12 cellular contexts compared by ENCODE assay signal in genomic region chr11:128298271-128298670, GRCh38.
A peak's percentile ranks its signal among the peaks of the same experiment; 100 is the strongest.
DNase-seq lines count a peak whose midpoint lies in the region; ATAC-seq, FAIRE-seq and TF ChIP-seq lines count a peak whose summit lies in the region.
"Had no signal": no experiment of that assay in that cellular context is flagged by ENCODE, and none has a peak within 500 bp of the region (broad histone marks: within the 10 kb centered on the region; RNA-seq: fewer than 3 reads in every experiment).

No MANE protein-coding gene starts in this region.

- H3K27ac ChIP-seq in spleen (peak overlapping the region in 7 of 8 donors; percentile 53 to 90 (median 78)), kidney (ENCODE audit: low read depth in 2 of 2, low read length in 2 of 2) (no peak overlapping the region)

- no peak overlapping the region for H3K4me3 ChIP-seq in Loucy (ENCODE audit: low read length, poor library complexity, severe bottlenecking)
- H3K4me3 ChIP-seq in spleen, result no peak overlapping the region
- H3K4me3 ChIP-seq in kidney (ENCODE audit: low read length in 2 of 2), result no peak overlapping the region

- peaks cover 60% of the 10 kb centered on the region for H3K4me1 Mint-ChIP-seq in chondrocyte (ENCODE audit: low read depth)

- no peaks in the 10 kb centered on the region for H3K36me3 Mint-ChIP-seq in chondrocyte (ENCODE audit: low read depth)

- no peak overlapping the region for H3K4me3 Mint-ChIP-seq in chondrocyte (ENCODE audit: unreplicated experiment)
- H3K4me3 Mint-ChIP-seq: H9 had no signal

- peaks cover 10% of the 10 kb centered on the region; the same call in 1 of the 2 replicates for H3F3A ChIP-seq in Loucy (ENCODE audit: low read depth)

- no peak for TF ChIP-seq POLR2A in spleen (IDR thresholded peaks at IDR 0.05)

- peak overlapping the region; percentile 11 for H3K4me2 ChIP-seq in Loucy (ENCODE audit: low read depth, low read length, poor library complexity, severe bottlenecking)

- H3K27me3 Mint-ChIP-seq in chondrocyte (ENCODE audit: low read depth), result no peaks in the 10 kb centered on the region

- TF ChIP-seq CTCF in Loucy (conservative IDR thresholded peaks at IDR 0.05; ENCODE audit: low read length) (no peak), chondrocyte (IDR thresholded peaks at IDR 0.05) (no peak), spleen (IDR thresholded peaks at IDR 0.05 in 8 of 11, conservative IDR thresholded peaks at IDR 0.05 in 3 of 11) (no peak), kidney (IDR thresholded peaks at IDR 0.05; ENCODE audit: borderline replicate concordance, extremely low read depth, insufficient read depth) (no peak)

- no peaks in the 10 kb centered on the region for H3K9me2 ChIP-seq in Loucy (replicated peaks; ENCODE audit: low read depth, low read length)

- no peaks in the 10 kb centered on the region for H3K79me2 ChIP-seq in Loucy (ENCODE audit: insufficient read depth, low read length)

- H2AFZ ChIP-seq in Loucy (ENCODE audit: low read length), result peak overlapping the region; percentile 53

- FAIRE-seq in kidney (lab: Jason Lieb, UNC), result no peak

- intact Hi-C loops in spleen (cut with DNase I; ENCODE audit: low total_unique reads) (no loop called here), kidney (cut with DNase I) (no loop called here)

- H3K9ac ChIP-seq in Loucy (ENCODE audit: low read depth, low read length, poor library complexity, severe bottlenecking) (peak overlapping the region; percentile 30), kidney (ENCODE audit: low read length in 2 of 2) (no peak overlapping the region)

- H3K4me1 ChIP-seq in Loucy (ENCODE audit: insufficient read depth, low read length, poor library complexity, severe bottlenecking) (peaks cover 91% of the 10 kb centered on the region), spleen (peaks cover 31 to 100% (median 59%) of the 10 kb centered on the region in 6 donors), kidney (ENCODE audit: control insufficient read depth in 1 of 2, insufficient read depth in 1 of 2, low read depth in 1 of 2, low read length in 2 of 2) (peaks cover 0 to 4% of the 10 kb centered on the region in 2 donors)

- 81 to 89% (median 88%) methylated on average over 2 of the region's 2 CpGs for WGBS in spleen, 5 donors

- peak overlapping the region; percentile 97 for H3K27ac Mint-ChIP-seq in chondrocyte (ENCODE audit: unreplicated experiment)
- H3K27ac Mint-ChIP-seq: H9 had no signal

- H3K27me3 ChIP-seq in Loucy (ENCODE audit: insufficient read depth, low read length, poor library complexity, severe bottlenecking) (no peaks in the 10 kb centered on the region), spleen (replicated peaks in 1 of 7) (no peaks in the 10 kb centered on the region)

- no peak for ATAC-seq in GM19463 (IDR thresholded peaks at IDR 0.05; ENCODE audit: unreplicated experiment)

- no peaks in the 10 kb centered on the region for H3K9me3 Mint-ChIP-seq in chondrocyte (ENCODE audit: low read depth)
- H3K9me3 Mint-ChIP-seq: H9 had no signal

- H3K36me3 ChIP-seq in Loucy (ENCODE audit: insufficient read depth, low read length), result no peaks in the 10 kb centered on the region
- H3K36me3 ChIP-seq in spleen, result no peaks in the 10 kb centered on the region
- no peaks in the 10 kb centered on the region for H3K36me3 ChIP-seq in kidney (ENCODE audit: control insufficient read depth in 1 of 2, insufficient read depth in 2 of 2, low read length in 2 of 2)

- DNase-seq in NCI-H748 (lab: John Stamatoyannopoulos, UW; ENCODE audit: unreplicated experiment) (peak; percentile 31), NCI-H748 treated with DMSO at 0.1 percent for 48 hours (lab: John Stamatoyannopoulos, UW) (no peak), chondrocyte (ENCODE audit: low spot score) (no peak), spleen (no peak), kidney (no peak), A172 (ENCODE audit: low spot score) (no peak)
- DNase-seq: H9; IMR-90; NCI-H1694; stimulated activated CD4-positive, alpha-beta T cell treated with anti-CD3 and anti-CD28 coated beads, Interleukin-4, amount 100 ng/mL, for 4 hours had no signal

- H3K9me3 ChIP-seq in Loucy (ENCODE audit: insufficient read depth, low read depth, low read length) (no peaks in the 10 kb centered on the region), spleen (no peaks in the 10 kb centered on the region), kidney (ENCODE audit: control insufficient read depth in 1 of 2, low read length in 2 of 2) (no peaks in the 10 kb centered on the region)

- no peaks in the 10 kb centered on the region for H4K20me1 ChIP-seq in Loucy (ENCODE audit: insufficient read depth, low read length, poor library complexity, severe bottlenecking)

Comparison
In these comparisons a context has a peak if more than half of its experiments do, and no peak if none do; other contexts are left out.
1. H3K27ac ChIP-seq: peak in spleen (7 of 8); none in kidney (0 of 2).